In genomic region chr12:51963477-51963876, GRCh38 we compare ENCODE assay signal across 8 cellular contexts. TPM values are rescaled to one million over a fixed set of nuclear protein-coding genes. Genes with fewer than 3 reads are reported as not detected.
"Had no signal": no experiment of that assay in that cellular context is flagged by ENCODE, and none has a peak within 500 bp of the region (broad histone marks: within the 10 kb centered on the region; RNA-seq: fewer than 3 reads in every experiment).

No MANE protein-coding gene starts in this region.

- DNase-seq: GM23248, GOT3, H7, IMR-90 had no signal

- H3K27ac ChIP-seq: GM23248 had no signal

- ATAC-seq: HCT116, K562 had no signal

- H3K4me3 ChIP-seq: GM23248, HAP-1, K562 had no signal

- H3K9me3 ChIP-seq: HAP-1 had no signal

RNA-seq across cellular contexts. Expression of gene ACVRL1, which starts 56.2 kb away (rescaled TPM):
- total RNA-seq: HT-29 had no signal
